Comparison of ENCODE assay signal across 34 cellular contexts in genomic region chr14:98773814-98774213, GRCh38.
"Had no signal": no experiment of that assay in that cellular context is flagged by ENCODE, and none has a peak within 500 bp of the region (broad histone marks: within the 10 kb centered on the region; RNA-seq: fewer than 3 reads in every experiment).

No MANE protein-coding gene starts in this region.

- H3K4me3 ChIP-seq: body of pancreas, breast epithelium had no signal

- H3K36me3 Mint-ChIP-seq: activated CD4-positive, alpha-beta memory T cell treated with anti-CD3 and anti-CD28 coated beads for 36 hours; activated naive CD4-positive, alpha-beta T cell treated with anti-CD3 and anti-CD28 coated beads, Interleukin-2, amount 10 ng/mL, durations not matched to agents 7 days and 5 days; activated naive CD4-positive, alpha-beta T cell treated with anti-CD3 and anti-CD28 coated beads, Interleukin-2, amount 50 U/mL, for 24 hours; activated naive CD8-positive, alpha-beta T cell treated with anti-CD3 and anti-CD28 coated beads, Interleukin-2, amount 10 ng/mL, durations not matched to agents 7 days and 5 days had no signal

- H3K4me1 Mint-ChIP-seq: activated B cell treated with CpG ODN at 0.5 μM for 24 hours; activated CD4-positive, alpha-beta T cell treated with anti-CD3 and anti-CD28 coated beads, Interleukin-2, amount 10 ng/mL, durations not matched to agents 24 days and 14 days; activated naive CD4-positive, alpha-beta T cell treated with anti-CD3 and anti-CD28 coated beads, Interleukin-2, amount 10 ng/mL, durations not matched to agents 7 days and 5 days; activated naive CD4-positive, alpha-beta T cell treated with anti-CD3 and anti-CD28 coated beads, Interleukin-2, amount 50 U/mL, for 24 hours; activated naive CD8-positive, alpha-beta T cell treated with anti-CD3 and anti-CD28 coated beads, Interleukin-2, amount 10 ng/mL, durations not matched to agents 7 days and 5 days; activated naive CD8-positive, alpha-beta T cell treated with anti-CD3 and anti-CD28 coated beads, Interleukin-2, amount 50 U/mL, for 24 hours; activated T-helper 17 cell treated with anti-CD3 and anti-CD28 coated beads, Interleukin-2, amount 50 U/mL, for 72 hours had no signal

- H3K36me3 ChIP-seq: brain microvascular endothelial cell, breast epithelium had no signal

- H3K9me3 Mint-ChIP-seq: activated CD4-positive, alpha-beta memory T cell treated with anti-CD3 and anti-CD28 coated beads for 36 hours; activated CD8-positive, alpha-beta T cell treated with anti-CD3 and anti-CD28 coated beads for 36 hours; activated naive CD4-positive, alpha-beta T cell treated with anti-CD3 and anti-CD28 coated beads, Interleukin-2, amount 10 ng/mL, durations not matched to agents 7 days and 5 days; activated naive CD4-positive, alpha-beta T cell treated with anti-CD3 and anti-CD28 coated beads, Interleukin-2, amount 50 U/mL, for 24 hours; activated naive CD8-positive, alpha-beta T cell treated with anti-CD3 and anti-CD28 coated beads, Interleukin-2, amount 10 ng/mL, durations not matched to agents 7 days and 5 days; activated naive CD8-positive, alpha-beta T cell treated with anti-CD3 and anti-CD28 coated beads, Interleukin-2, amount 50 U/mL, for 24 hours; activated T-cell treated with anti-CD3 and anti-CD28 coated beads, Interleukin-2, amount 50 U/mL, for 4 hours; activated T-cell treated with anti-CD3 and anti-CD28 coated beads, Interleukin-2, amount 50 U/mL, for 72 hours; activated T-helper 1 cell treated with anti-CD3 and anti-CD28 coated beads, Interleukin-12 subunit alpha, Interleukin-12 subunit beta, Interleukin-2, Interleukin-4 antibody, amounts not matched to agents 30 ng/mL and 10 ng/mL and 1 ng/mL, durations not matched to agents 14 hours and 24 hours and 36 hours; T-helper 1 cell treated with Interleukin-12 subunit alpha and Interleukin-12 subunit beta and Interleukin-4 antibody, amounts not matched to agents 30 μg/mL and 1 μg/mL, for 36 hours; T-helper 2 cell treated with Interferon-gamma antibody and Interleukin-4, amounts not matched to agents 5 μg/mL and 100 μg/mL, for 36 hours had no signal

- H3K9me3 ChIP-seq: body of pancreas, breast epithelium had no signal

- H3K27ac Mint-ChIP-seq: activated B cell treated with CpG ODN at 0.5 μM for 24 hours; activated CD4-positive, alpha-beta memory T cell treated with anti-CD3 and anti-CD28 coated beads for 36 hours; activated CD4-positive, alpha-beta T cell treated with anti-CD3 and anti-CD28 coated beads, Interleukin-2, amount 10 ng/mL, durations not matched to agents 24 days and 14 days; activated CD8-positive, alpha-beta T cell treated with anti-CD3 and anti-CD28 coated beads for 36 hours; activated naive CD4-positive, alpha-beta T cell treated with anti-CD3 and anti-CD28 coated beads, Interleukin-2, amount 50 U/mL, for 24 hours; activated naive CD8-positive, alpha-beta T cell; activated naive CD8-positive, alpha-beta T cell treated with anti-CD3 and anti-CD28 coated beads, Interleukin-2, amount 10 ng/mL, durations not matched to agents 7 days and 5 days; activated naive CD8-positive, alpha-beta T cell treated with anti-CD3 and anti-CD28 coated beads, Interleukin-2, amount 50 U/mL, for 24 hours; activated T-cell treated with anti-CD3 and anti-CD28 coated beads, Interleukin-2, amount 50 U/mL, for 72 hours; activated T-helper 1 cell treated with anti-CD3 and anti-CD28 coated beads, Interleukin-12 subunit alpha, Interleukin-12 subunit beta, Interleukin-2, Interleukin-4 antibody, amounts not matched to agents 30 ng/mL and 10 ng/mL and 1 ng/mL, durations not matched to agents 14 hours and 24 hours and 36 hours; activated T-helper 17 cell treated with anti-CD3 and anti-CD28 coated beads, Interleukin-2, amount 50 U/mL, for 72 hours; T-helper 1 cell treated with Interleukin-12 subunit alpha and Interleukin-12 subunit beta and Interleukin-4 antibody, amounts not matched to agents 30 μg/mL and 1 μg/mL, for 36 hours; T-helper 2 cell treated with Interferon-gamma antibody and Interleukin-4, amounts not matched to agents 5 μg/mL and 100 μg/mL, for 36 hours had no signal

- H3K27ac ChIP-seq: body of pancreas, brain microvascular endothelial cell, breast epithelium, VCaP had no signal

- H3K4me1 ChIP-seq: body of pancreas, breast epithelium had no signal

- H3K4me3 Mint-ChIP-seq: activated B cell treated with CpG ODN at 0.5 μM for 24 hours; activated CD4-positive, alpha-beta memory T cell treated with anti-CD3 and anti-CD28 coated beads for 36 hours; activated CD4-positive, alpha-beta T cell treated with anti-CD3 and anti-CD28 coated beads, Interleukin-2, amount 10 ng/mL, durations not matched to agents 24 days and 14 days; activated CD8-positive, alpha-beta T cell treated with anti-CD3 and anti-CD28 coated beads for 36 hours; activated naive CD4-positive, alpha-beta T cell treated with anti-CD3 and anti-CD28 coated beads, Interleukin-2, amount 10 ng/mL, durations not matched to agents 7 days and 5 days; activated naive CD4-positive, alpha-beta T cell treated with anti-CD3 and anti-CD28 coated beads, Interleukin-2, amount 50 U/mL, for 24 hours; activated naive CD8-positive, alpha-beta T cell; activated naive CD8-positive, alpha-beta T cell treated with anti-CD3 and anti-CD28 coated beads, Interleukin-2, amount 10 ng/mL, durations not matched to agents 7 days and 5 days; activated naive CD8-positive, alpha-beta T cell treated with anti-CD3 and anti-CD28 coated beads, Interleukin-2, amount 50 U/mL, for 24 hours; activated T-cell treated with anti-CD3 and anti-CD28 coated beads, Interleukin-2, amount 50 U/mL, for 4 hours; activated T-cell treated with anti-CD3 and anti-CD28 coated beads, Interleukin-2, amount 50 U/mL, for 72 hours; activated T-helper 1 cell treated with anti-CD3 and anti-CD28 coated beads, Interleukin-12 subunit alpha, Interleukin-12 subunit beta, Interleukin-2, Interleukin-4 antibody, amounts not matched to agents 30 ng/mL and 10 ng/mL and 1 ng/mL, durations not matched to agents 14 hours and 24 hours and 36 hours; activated T-helper 17 cell treated with anti-CD3 and anti-CD28 coated beads, Interleukin-2, amount 50 U/mL, for 72 hours; T-helper 1 cell treated with Interleukin-12 subunit alpha and Interleukin-12 subunit beta and Interleukin-4 antibody, amounts not matched to agents 30 μg/mL and 1 μg/mL, for 36 hours; T-helper 2 cell treated with Interferon-gamma antibody and Interleukin-4, amounts not matched to agents 5 μg/mL and 100 μg/mL, for 36 hours had no signal

- ATAC-seq: activated CD8-positive, alpha-beta T cell treated with anti-CD3 and anti-CD28 coated beads for 36 hours; activated naive CD8-positive, alpha-beta T cell treated with anti-CD3 and anti-CD28 coated beads, Interleukin-2, amount 50 U/mL, for 24 hours; activated T-cell treated with anti-CD3 and anti-CD28 coated beads, Interleukin-2, amount 50 U/mL, for 4 hours; activated T-cell treated with anti-CD3 and anti-CD28 coated beads, Interleukin-2, amount 50 U/mL, for 72 hours; activated T-helper 17 cell treated with anti-CD3 and anti-CD28 coated beads, Interleukin-2, amount 50 U/mL, for 72 hours; body of pancreas had no signal

- H3K27me3 Mint-ChIP-seq: activated B cell treated with CpG ODN at 0.5 μM for 24 hours; activated CD4-positive, alpha-beta memory T cell treated with anti-CD3 and anti-CD28 coated beads for 36 hours; activated CD8-positive, alpha-beta T cell treated with anti-CD3 and anti-CD28 coated beads for 36 hours; activated naive CD4-positive, alpha-beta T cell treated with anti-CD3 and anti-CD28 coated beads, Interleukin-2, amount 50 U/mL, for 24 hours; activated naive CD8-positive, alpha-beta T cell; activated naive CD8-positive, alpha-beta T cell treated with anti-CD3 and anti-CD28 coated beads, Interleukin-2, amount 10 ng/mL, durations not matched to agents 7 days and 5 days; activated naive CD8-positive, alpha-beta T cell treated with anti-CD3 and anti-CD28 coated beads, Interleukin-2, amount 50 U/mL, for 24 hours; activated T-helper 17 cell treated with anti-CD3 and anti-CD28 coated beads, Interleukin-2, amount 50 U/mL, for 72 hours had no signal

- DNase-seq: activated B cell treated with CpG ODN at 0.5 μM for 24 hours; activated CD4-positive, alpha-beta memory T cell treated with anti-CD3 and anti-CD28 coated beads for 36 hours; activated CD4-positive, alpha-beta T cell treated with anti-CD3 and anti-CD28 coated beads for 4 hours; activated CD4-positive, alpha-beta T cell treated with anti-CD3 and anti-CD28 coated beads, Interleukin-2, amount 50 U/mL, for 1 hour; activated CD4-positive, alpha-beta T cell treated with anti-CD3 and anti-CD28 coated beads, Interleukin-2, amount 50 U/mL, for 4 hours; activated CD4-positive, CD25-positive, alpha-beta regulatory T cell treated with anti-CD3 and anti-CD28 coated beads, Interleukin-2, amount 50 U/mL, for 72 hours; activated CD8-positive, alpha-beta memory T cell treated with anti-CD3 and anti-CD28 coated beads, Interleukin-2, amount 50 U/mL, for 4 hours; activated CD8-positive, alpha-beta T cell treated with anti-CD3 and anti-CD28 coated beads for 36 hours; activated effector memory CD4-positive, alpha-beta T cell treated with anti-CD3 and anti-CD28 coated beads, Interleukin-2, amount 50 U/mL, for 16 hours; activated naive CD4-positive, alpha-beta T cell treated with anti-CD3 and anti-CD28 coated beads, Interleukin-2, amount 10 ng/mL, durations not matched to agents 7 days and 5 days; activated naive CD4-positive, alpha-beta T cell treated with Interleukin-2 at 50 U/mL for 16 hours; activated naive CD8-positive, alpha-beta T cell treated with anti-CD3 and anti-CD28 coated beads, Interleukin-2, amount 10 ng/mL, durations not matched to agents 7 days and 5 days; activated naive CD8-positive, alpha-beta T cell treated with anti-CD3 and anti-CD28 coated beads, Interleukin-2, amount 50 U/mL, for 24 hours; activated T-cell treated with anti-CD3 and anti-CD28 coated beads for 4 hours; activated T-cell treated with anti-CD3 and anti-CD28 coated beads, Interleukin-2, amount 50 U/mL, for 1 hour; activated T-cell treated with anti-CD3 and anti-CD28 coated beads, Interleukin-2, amount 50 U/mL, for 4 hours; activated T-cell treated with anti-CD3 and anti-CD28 coated beads, Interleukin-2, amount 50 U/mL, for 72 hours; amygdala; anterior cingulate cortex; body of pancreas; brain microvascular endothelial cell; central memory CD4-positive, alpha-beta T cell; T-helper 1 cell; T-helper 2 cell; T-helper 9 cell had no signal

- H3K27me3 ChIP-seq: body of pancreas, brain microvascular endothelial cell, breast epithelium had no signal
